ENCODE assay signal across 8 cellular contexts in genomic region chr17:75153854-75154194, GRCh38. TPM values are rescaled to one million over a fixed set of nuclear protein-coding genes. Genes with fewer than 3 reads are reported as not detected.
DNase-seq lines count a peak whose midpoint lies in the region; ATAC-seq and TF ChIP-seq lines count a peak whose summit lies in the region.

No MANE protein-coding gene starts in this region.

- peak overlapping the region; percentile 95 for H3K4me3 Mint-ChIP-seq in activated CD4-positive, alpha-beta memory T cell treated with anti-CD3 and anti-CD28 coated beads for 36 hours

- no peaks in the 10 kb centered on the region for H3K9me3 Mint-ChIP-seq in activated CD4-positive, alpha-beta memory T cell treated with anti-CD3 and anti-CD28 coated beads for 36 hours

- no peak for DNase-seq in AG04450 (ENCODE audit: low read depth, low spot score)
- DNase-seq in activated CD4-positive, alpha-beta memory T cell treated with anti-CD3 and anti-CD28 coated beads for 36 hours: peak; percentile 51
- peak; percentile 31 for DNase-seq in glomerular visceral epithelial cell (ENCODE audit: extremely low spot score)
- no peak for DNase-seq in retinal pigment epithelial cell (ENCODE audit: low read depth)
- no peak for DNase-seq in NCI-H1694 treated with DMSO at 0.1 percent for 48 hours (lab: John Stamatoyannopoulos, UW)
- DNase-seq in foreskin melanocyte: no peak

- H3K27me3 ChIP-seq in AG04450 (ENCODE audit: control insufficient read depth, insufficient read depth, low read length): no peaks in the 10 kb centered on the region

- POLR2A ChIA-PET in AG04450 (lab: Yijun Ruan, JAX): interaction anchor here (1.5 kb wide), 2 partner anchors 22 to 39 kb away, joined by 5 to 7 read pairs; partner anchors contain the start of gene NT5C
- POLR2A ChIA-PET in activated CD4-positive, alpha-beta memory T cell treated with anti-CD3 and anti-CD28 coated beads for 36 hours (lab: Charles Lee): interaction anchor here (1.0 to 1.5 kb wide), 6 partner anchors 8 to 142 kb away, joined by 3 to 11 read pairs (median 4); partner anchors contain the start of genes ARMC7, MIF4GD, MRPL58 and SLC16A5

- H3K27me3 Mint-ChIP-seq in activated CD4-positive, alpha-beta memory T cell treated with anti-CD3 and anti-CD28 coated beads for 36 hours: no peaks in the 10 kb centered on the region

- H3K27ac Mint-ChIP-seq in activated CD4-positive, alpha-beta memory T cell treated with anti-CD3 and anti-CD28 coated beads for 36 hours: peak overlapping the region; percentile 86

- no peak for TF ChIP-seq CTCF in AG04450 (IDR thresholded peaks at IDR 0.05; ENCODE audit: low read depth, low read length)
- no peak for TF ChIP-seq CTCF in retinal pigment epithelial cell (conservative IDR thresholded peaks at IDR 0.05; ENCODE audit: low read depth, low read length)

- H3K36me3 Mint-ChIP-seq in activated CD4-positive, alpha-beta memory T cell treated with anti-CD3 and anti-CD28 coated beads for 36 hours: peaks cover 11% of the 10 kb centered on the region

- no peaks in the 10 kb centered on the region; the same call in 1 of the 2 replicates for H3K9me3 ChIP-seq in AG04450 (ENCODE audit: control insufficient read depth, insufficient read depth, low read length)

- peak; percentile 17 for ATAC-seq in GM18499 (IDR thresholded peaks at IDR 0.05; ENCODE audit: insufficient read depth, unreplicated experiment)
- ATAC-seq in HG03442 (IDR thresholded peaks at IDR 0.05; ENCODE audit: unreplicated experiment): peak; percentile 9

- peaks cover 34% of the 10 kb centered on the region for H3K4me1 Mint-ChIP-seq in activated CD4-positive, alpha-beta memory T cell treated with anti-CD3 and anti-CD28 coated beads for 36 hours (ENCODE audit: low read depth)

- H3K4me3 ChIP-seq in AG04450 (ENCODE audit: low read depth, low read length) (peak overlapping the region; percentile 94), retinal pigment epithelial cell (ENCODE audit: low read length) (peak overlapping the region; percentile 95)

- CTCF ChIA-PET in AG04450 (lab: Charles Lee): no interaction called here
- CTCF ChIA-PET in activated CD4-positive, alpha-beta memory T cell treated with anti-CD3 and anti-CD28 coated beads for 36 hours (lab: Charles Lee): interaction anchor here (1.0 to 1.5 kb wide), 2 partner anchors 18 to 48 kb away, joined by 3 to 6 read pairs; no protein-coding TSS in a partner anchor

- intact Hi-C loops in activated CD4-positive, alpha-beta memory T cell treated with anti-CD3 and anti-CD28 coated beads for 36 hours (cut with micrococcal nuclease): loop anchor here (1.0 to 5.0 kb wide), 5 partner anchors 29 to 107 kb away; partner anchors contain the start of genes ATP5PD, GGA3, KCTD2 and MRPS7

- no peak overlapping the region for H3K27ac ChIP-seq in AG04450 (ENCODE audit: low read depth, low read length)

RNA-seq across cellular contexts. Expression of gene JPT1, which starts 0.5 kb away (rescaled TPM):
- polyA plus RNA-seq in AG04450 (2011; rRNA removed): 89.8 and 97.0 TPM in 2 replicates
- 31.8 and 53.5 TPM in 2 replicates for polyA minus RNA-seq in AG04450 (2011; rRNA and poly(A)+ RNA removed)
- 100 to 1,000 TPM; 263 to 267 TPM for total RNA-seq in activated CD4-positive, alpha-beta memory T cell treated with anti-CD3 and anti-CD28 coated beads for 36 hours

RNA-seq across cellular contexts. Expression of gene NT5C, which starts 22.3 kb away (rescaled TPM):
- 22.6 and 27.9 TPM in 2 replicates for polyA plus RNA-seq in AG04450 (2011; rRNA removed)
- 8.6 and 11.0 TPM in 2 replicates for polyA minus RNA-seq in AG04450 (2011; rRNA and poly(A)+ RNA removed)
- total RNA-seq in activated CD4-positive, alpha-beta memory T cell treated with anti-CD3 and anti-CD28 coated beads for 36 hours: 10 to 100 TPM; 65.2 to 70.8 TPM

RNA-seq across cellular contexts. Expression of gene SUMO2, which starts 28.9 kb away (rescaled TPM):
- 356 and 439 TPM in 2 replicates for polyA plus RNA-seq in AG04450 (2011; rRNA removed)
- 186 and 230 TPM in 2 replicates for polyA minus RNA-seq in AG04450 (2011; rRNA and poly(A)+ RNA removed)
- total RNA-seq in activated CD4-positive, alpha-beta memory T cell treated with anti-CD3 and anti-CD28 coated beads for 36 hours: 100 to 1,000 TPM; 610 to 612 TPM

RNA-seq across cellular contexts. Expression of gene ARMC7, which starts 44.1 kb away (rescaled TPM):
- polyA plus RNA-seq in AG04450 (2011; rRNA removed): 5.6 and 6.5 TPM in 2 replicates
- 8.0 and 9.7 TPM in 2 replicates for polyA minus RNA-seq in AG04450 (2011; rRNA and poly(A)+ RNA removed)
- total RNA-seq in activated CD4-positive, alpha-beta memory T cell treated with anti-CD3 and anti-CD28 coated beads for 36 hours: 1 to 10 TPM; 6.5 to 8.2 TPM

RNA-seq across cellular contexts. Expression of gene NUP85, which starts 51.7 kb away (rescaled TPM):
- 31.5 and 33.3 TPM in 2 replicates for polyA plus RNA-seq in AG04450 (2011; rRNA removed)
- 37.1 and 37.8 TPM in 2 replicates for polyA minus RNA-seq in AG04450 (2011; rRNA and poly(A)+ RNA removed)
- 100 to 1,000 TPM; 125 to 132 TPM for total RNA-seq in activated CD4-positive, alpha-beta memory T cell treated with anti-CD3 and anti-CD28 coated beads for 36 hours

Comparison
In these comparisons a context has a peak if more than half of its experiments do, and no peak if none do; other contexts are left out.
1. DNase-seq: peak in activated CD4-positive, alpha-beta memory T cell treated with anti-CD3 and anti-CD28 coated beads for 36 hours (single experiment) and glomerular visceral epithelial cell (single experiment); none in AG04450 (single experiment), retinal pigment epithelial cell (single experiment), NCI-H1694 treated with DMSO at 0.1 percent for 48 hours (single experiment) and foreskin melanocyte (single experiment).